ENCODE assay signal across 19 cellular contexts in genomic region chr17:4836221-4836620, GRCh38. TPM values are rescaled to one million over a fixed set of nuclear protein-coding genes. Genes with fewer than 3 reads are reported as not detected.
DNase-seq lines count a peak whose midpoint lies in the region; ATAC-seq and TF ChIP-seq lines count a peak whose summit lies in the region.
"Had no signal": no experiment of that assay in that cellular context is flagged by ENCODE, and none has a peak within 500 bp of the region (broad histone marks: within the 10 kb centered on the region; RNA-seq: fewer than 3 reads in every experiment).

No MANE protein-coding gene starts in this region.

- H3K36me3 ChIP-seq in RWPE2 (ENCODE audit: low read depth): peaks cover 33% of the 10 kb centered on the region

- H3K27ac Mint-ChIP-seq in T-helper 1 cell treated with Interleukin-12 subunit alpha and Interleukin-12 subunit beta and Interleukin-4 antibody, amounts not matched to agents 30 μg/mL and 1 μg/mL, for 36 hours: peak overlapping the region; percentile 92
- H3K27ac Mint-ChIP-seq in glutamatergic neuron (ENCODE audit: unreplicated experiment): peak overlapping the region; percentile 28
- no peak overlapping the region for H3K27ac Mint-ChIP-seq in stimulated activated naive B cell treated with anti-CD40 and anti-IgM and Interleukin-4, amounts not matched to agents 10 μg/mL and 1 μg/mL and 100 μg/mL, for 72 hours

- TF ChIP-seq CTCF in RWPE2 (IDR thresholded peaks at IDR 0.05; ENCODE audit: poor library complexity, severe bottlenecking) (no peak), glutamatergic neuron (IDR thresholded peaks at IDR 0.05; ENCODE audit: partially characterized antibody, unreplicated experiment) (no peak)

- ATAC-seq in RWPE2 (ENCODE audit: low read depth) (no peak), GM18861 (IDR thresholded peaks at IDR 0.05; ENCODE audit: unreplicated experiment) (no peak), GM18873 (IDR thresholded peaks at IDR 0.05; ENCODE audit: low FRiP score, unreplicated experiment) (no peak)
- no peak for ATAC-seq in stimulated activated naive B cell treated with anti-CD40 and anti-IgM and Interleukin-4, amounts not matched to agents 10 μg/mL and 1 μg/mL and 100 μg/mL, for 72 hours (replicated peaks)
- ATAC-seq: activated T-cell treated with anti-CD3 and anti-CD28 coated beads, Interleukin-2, amount 50 U/mL, for 4 hours had no signal

- no peaks in the 10 kb centered on the region for H3K9me3 ChIP-seq in RWPE2 (ENCODE audit: severe bottlenecking)

- no peaks in the 10 kb centered on the region for H3K27me3 Mint-ChIP-seq in T-helper 1 cell treated with Interleukin-12 subunit alpha and Interleukin-12 subunit beta and Interleukin-4 antibody, amounts not matched to agents 30 μg/mL and 1 μg/mL, for 36 hours (ENCODE audit: low read depth)
- no peaks in the 10 kb centered on the region for H3K27me3 Mint-ChIP-seq in glutamatergic neuron (ENCODE audit: unreplicated experiment)
- H3K27me3 Mint-ChIP-seq in stimulated activated naive B cell treated with anti-CD40 and anti-IgM and Interleukin-4, amounts not matched to agents 10 μg/mL and 1 μg/mL and 100 μg/mL, for 72 hours: no peaks in the 10 kb centered on the region

- H3K27me3 ChIP-seq in RWPE2 (ENCODE audit: insufficient read depth, poor library complexity, severe bottlenecking): no peaks in the 10 kb centered on the region

- peaks cover 50% of the 10 kb centered on the region for H3K4me1 Mint-ChIP-seq in T-helper 1 cell treated with Interleukin-12 subunit alpha and Interleukin-12 subunit beta and Interleukin-4 antibody, amounts not matched to agents 30 μg/mL and 1 μg/mL, for 36 hours (ENCODE audit: low read depth)
- peaks cover 39% of the 10 kb centered on the region for H3K4me1 Mint-ChIP-seq in glutamatergic neuron (ENCODE audit: low read depth, unreplicated experiment)
- peaks cover 44 to 54% of the 10 kb centered on the region in 2 donors for H3K4me1 Mint-ChIP-seq in stimulated activated naive B cell treated with anti-CD40 and anti-IgM and Interleukin-4, amounts not matched to agents 10 μg/mL and 1 μg/mL and 100 μg/mL, for 72 hours

- DNase-seq in T-helper 1 cell (no peak), RWPE2 (ENCODE audit: low spot score) (no peak), glutamatergic neuron (no peak)
- no peak for DNase-seq in stimulated activated naive B cell treated with anti-CD40 and anti-IgM and Interleukin-4, amounts not matched to agents 10 μg/mL and 1 μg/mL and 100 μg/mL, for 72 hours
- DNase-seq in central memory CD4-positive, alpha-beta T cell: no peak
- DNase-seq: activated CD4-positive, alpha-beta T cell treated with anti-CD3 and anti-CD28 coated beads for 4 hours; activated T-cell treated with anti-CD3 and anti-CD28 coated beads, Interleukin-2, amount 50 U/mL, for 4 hours; COR-L47; effector CD8-positive, alpha-beta T cell; foreskin fibroblast; GF-D8; NCI-H1092; NCI-H2171 treated with DMSO at 0.1 percent for 48 hours; stimulated activated CD8-positive, alpha-beta memory T cell treated with anti-CD3 and anti-CD28 coated beads, Interleukin-4, amount 100 ng/mL, for 48 hours had no signal

- peaks cover 13% of the 10 kb centered on the region for H3K4me1 ChIP-seq in RWPE2 (ENCODE audit: insufficient read depth, poor library complexity, severe bottlenecking)

- peaks cover 10% of the 10 kb centered on the region for H3K36me3 Mint-ChIP-seq in T-helper 1 cell treated with Interleukin-12 subunit alpha and Interleukin-12 subunit beta and Interleukin-4 antibody, amounts not matched to agents 30 μg/mL and 1 μg/mL, for 36 hours (ENCODE audit: low read depth)
- peaks cover 5% of the 10 kb centered on the region for H3K36me3 Mint-ChIP-seq in glutamatergic neuron (ENCODE audit: unreplicated experiment)
- peaks cover 21 to 22% of the 10 kb centered on the region in 2 donors for H3K36me3 Mint-ChIP-seq in stimulated activated naive B cell treated with anti-CD40 and anti-IgM and Interleukin-4, amounts not matched to agents 10 μg/mL and 1 μg/mL and 100 μg/mL, for 72 hours

- no peaks in the 10 kb centered on the region for H3K9me3 Mint-ChIP-seq in T-helper 1 cell treated with Interleukin-12 subunit alpha and Interleukin-12 subunit beta and Interleukin-4 antibody, amounts not matched to agents 30 μg/mL and 1 μg/mL, for 36 hours
- peaks cover 10% of the 10 kb centered on the region for H3K9me3 Mint-ChIP-seq in glutamatergic neuron (ENCODE audit: unreplicated experiment)
- H3K9me3 Mint-ChIP-seq in stimulated activated naive B cell treated with anti-CD40 and anti-IgM and Interleukin-4, amounts not matched to agents 10 μg/mL and 1 μg/mL and 100 μg/mL, for 72 hours: no peaks in the 10 kb centered on the region
- H3K9me3 Mint-ChIP-seq: activated T-cell treated with anti-CD3 and anti-CD28 coated beads, Interleukin-2, amount 50 U/mL, for 4 hours had no signal

- peak overlapping the region; percentile 91 for H3K4me3 Mint-ChIP-seq in T-helper 1 cell treated with Interleukin-12 subunit alpha and Interleukin-12 subunit beta and Interleukin-4 antibody, amounts not matched to agents 30 μg/mL and 1 μg/mL, for 36 hours
- H3K4me3 Mint-ChIP-seq in glutamatergic neuron (ENCODE audit: unreplicated experiment): peak overlapping the region; percentile 64
- peak overlapping the region; percentile 58 to 63 for H3K4me3 Mint-ChIP-seq in stimulated activated naive B cell treated with anti-CD40 and anti-IgM and Interleukin-4, amounts not matched to agents 10 μg/mL and 1 μg/mL and 100 μg/mL, for 72 hours

- no peak overlapping the region for H3K4me3 ChIP-seq in RWPE2 (ENCODE audit: severe bottlenecking)

- H3K27ac ChIP-seq in RWPE2 (ENCODE audit: poor library complexity, severe bottlenecking): peak overlapping the region; percentile 82
- H3K27ac ChIP-seq: 22Rv1 had no signal

RNA-seq across cellular contexts. Expression of gene MINK1, which starts 3.1 kb away (rescaled TPM):
- total RNA-seq in glutamatergic neuron (ENCODE audit: unreplicated experiment): 130 TPM

RNA-seq across cellular contexts. Expression of gene PLD2, which starts 29.3 kb away (rescaled TPM):
- total RNA-seq in glutamatergic neuron (ENCODE audit: unreplicated experiment): 61.4 TPM

RNA-seq across cellular contexts. Expression of gene PSMB6, which starts 40.3 kb away (rescaled TPM):
- total RNA-seq in glutamatergic neuron (ENCODE audit: unreplicated experiment): 128 TPM

RNA-seq across cellular contexts. Expression of gene GLTPD2, which starts 47.5 kb away (rescaled TPM):
- not detected for total RNA-seq in glutamatergic neuron (ENCODE audit: unreplicated experiment)
- total RNA-seq: activated T-cell treated with anti-CD3 and anti-CD28 coated beads, Interleukin-2, amount 50 U/mL, for 4 hours; astrocyte had no signal
